Comparison of ENCODE assay signal across 1 cellular context in the genomic region with DNA sequence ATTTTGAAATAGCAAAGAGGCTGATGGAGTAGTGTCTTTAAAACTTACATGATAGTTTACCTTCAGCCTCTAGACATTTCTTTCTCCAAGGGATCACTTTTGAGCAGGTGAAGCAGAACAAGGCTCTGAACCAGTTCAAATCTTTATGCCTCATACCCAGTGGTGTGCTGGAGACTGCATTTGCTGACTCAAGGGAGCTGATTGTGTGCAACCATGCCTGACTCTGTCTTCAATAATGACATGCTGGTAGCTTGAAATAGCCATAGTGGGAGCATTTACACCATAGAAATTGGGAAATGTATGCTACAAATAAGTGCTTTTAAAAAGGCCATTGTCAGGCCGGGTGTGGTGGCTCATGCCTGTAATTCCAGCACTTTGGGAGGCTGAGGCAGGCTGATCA.
TF ChIP-seq lines count a peak whose summit lies in the region.

No MANE protein-coding gene starts in this region.

TF ChIP-seq in GM12878, 131 proteins besides CTCF, POLR2A, EP300 and RAD21:
- no peak for TF ChIP-seq SMARCA5 (IDR thresholded peaks at IDR 0.05)
- TF ChIP-seq MEF2A (IDR thresholded peaks at IDR 0.05; ENCODE audit: insufficient read depth, low read depth, low read length) = no peak
- no peak for TF ChIP-seq ZSCAN29 (IDR thresholded peaks at IDR 0.05)
- no peak for TF ChIP-seq JUND (IDR thresholded peaks at IDR 0.05; ENCODE audit: low read depth, low read length)
- no peak for TF ChIP-seq BMI1 (IDR thresholded peaks at IDR 0.05; ENCODE audit: borderline replicate concordance)
- no peak for TF ChIP-seq TBL1XR1 (IDR thresholded peaks at IDR 0.05; ENCODE audit: low read depth, low read length)
- no peak for TF ChIP-seq MTA3 (IDR thresholded peaks at IDR 0.05; ENCODE audit: borderline replicate concordance, low read length)
- TF ChIP-seq KDM1A (IDR thresholded peaks at IDR 0.05; ENCODE audit: borderline replicate concordance) = no peak
- TF ChIP-seq GABPA (IDR thresholded peaks at IDR 0.05; ENCODE audit: low read depth) = no peak
- TF ChIP-seq, protein P1, sequence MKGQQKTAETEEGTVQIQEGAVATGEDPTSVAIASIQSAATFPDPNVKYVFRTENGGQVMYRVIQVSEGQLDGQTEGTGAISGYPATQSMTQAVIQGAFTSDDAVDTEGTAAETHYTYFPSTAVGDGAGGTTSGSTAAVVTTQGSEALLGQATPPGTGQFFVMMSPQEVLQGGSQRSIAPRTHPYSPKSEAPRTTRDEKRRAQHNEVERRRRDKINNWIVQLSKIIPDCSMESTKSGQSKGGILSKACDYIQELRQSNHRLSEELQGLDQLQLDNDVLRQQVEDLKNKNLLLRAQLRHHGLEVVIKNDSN (IDR thresholded peaks at IDR 0.05; ENCODE audit: borderline replicate concordance, extremely low read length, insufficient read depth, low read depth, low read length) = no peak
- no peak for TF ChIP-seq NR2F1 (conservative IDR thresholded peaks at IDR 0.05)
- TF ChIP-seq CBX3 (IDR thresholded peaks at IDR 0.05; ENCODE audit: borderline replicate concordance, low read depth) = no peak
- TF ChIP-seq, protein P2, sequence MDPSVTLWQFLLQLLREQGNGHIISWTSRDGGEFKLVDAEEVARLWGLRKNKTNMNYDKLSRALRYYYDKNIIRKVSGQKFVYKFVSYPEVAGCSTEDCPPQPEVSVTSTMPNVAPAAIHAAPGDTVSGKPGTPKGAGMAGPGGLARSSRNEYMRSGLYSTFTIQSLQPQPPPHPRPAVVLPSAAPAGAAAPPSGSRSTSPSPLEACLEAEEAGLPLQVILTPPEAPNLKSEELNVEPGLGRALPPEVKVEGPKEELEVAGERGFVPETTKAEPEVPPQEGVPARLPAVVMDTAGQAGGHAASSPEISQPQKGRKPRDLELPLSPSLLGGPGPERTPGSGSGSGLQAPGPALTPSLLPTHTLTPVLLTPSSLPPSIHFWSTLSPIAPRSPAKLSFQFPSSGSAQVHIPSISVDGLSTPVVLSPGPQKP (IDR thresholded peaks at IDR 0.05; ENCODE audit: low read depth, low read length) = no peak
- no peak for TF ChIP-seq MYB (IDR thresholded peaks at IDR 0.05; ENCODE audit: borderline replicate concordance, low read depth, low read length)
- TF ChIP-seq POU2F2 (IDR thresholded peaks at IDR 0.05; ENCODE audit: borderline replicate concordance, low read depth, low read length) = no peak
- TF ChIP-seq CBFB (IDR thresholded peaks at IDR 0.05; ENCODE audit: low read depth) = no peak
- TF ChIP-seq ZNF217 (IDR thresholded peaks at IDR 0.05) = no peak
